ENCODE assay signal across 23 cellular contexts in genomic region chr14:64873506-64874220, GRCh38. TPM values are rescaled to one million over a fixed set of nuclear protein-coding genes. Genes with fewer than 3 reads are reported as not detected.
DNase-seq lines count a peak whose midpoint lies in the region; ATAC-seq, FAIRE-seq and TF ChIP-seq lines count a peak whose summit lies in the region.
"Had no signal": no experiment of that assay in that cellular context is flagged by ENCODE, and none has a peak within 500 bp of the region (broad histone marks: within the 10 kb centered on the region; RNA-seq: fewer than 3 reads in every experiment).

No MANE protein-coding gene starts in this region.

- CTCF ChIA-PET in HEK293 (lab: Yijun Ruan, JAX) (no interaction called here), K562 (lab: Yijun Ruan, JAX; ENCODE audit: low intra/inter-chr PET ratio) (no interaction called here)

- H3K4me2 ChIP-seq in K562 (ENCODE audit: insufficient read depth, low read length) (no peak overlapping the region), mesenchymal stem cell (ENCODE audit: low read length, poor library complexity, severe bottlenecking) (no peak overlapping the region)
- H3K4me2 ChIP-seq: BLaER1 had no signal

- no peak overlapping the region for H3K23ac ChIP-seq in mesenchymal stem cell (ENCODE audit: low read length in 2 of 2)

- H3K4me1 ChIP-seq in HEK293 (ENCODE audit: control insufficient read depth, insufficient read depth, low read length): no peaks in the 10 kb centered on the region
- H3K4me1 ChIP-seq in K562 (replicated peaks in 1 of 2; ENCODE audit: control insufficient read depth in 2 of 2, insufficient read depth in 2 of 2, low read length in 2 of 2): peaks cover 8 to 21% of the 10 kb centered on the region in 2 experiments; a peak in 4 of 5 replicates
- no peaks in the 10 kb centered on the region for H3K4me1 ChIP-seq in mesenchymal stem cell (ENCODE audit: control insufficient read depth, insufficient read depth, low read depth, low read length)
- H3K4me1 ChIP-seq: Peyer's patch had no signal

- in situ Hi-C loops in K562 (cut with MboI): no loop called here

- H3K9me3 ChIP-seq in HEK293 (ENCODE audit: control insufficient read depth, insufficient read depth, low read depth, low read length) (no peaks in the 10 kb centered on the region), K562 (replicated peaks; ENCODE audit: control insufficient read depth, insufficient read depth, low read depth, low read length) (no peaks in the 10 kb centered on the region), mesenchymal stem cell (ENCODE audit: control insufficient read depth, low read length) (peaks cover 9% of the 10 kb centered on the region), WERI-Rb-1 (ENCODE audit: severe bottlenecking) (no peaks in the 10 kb centered on the region)
- H3K9me3 ChIP-seq: Peyer's patch had no signal

- H3K9ac ChIP-seq in K562 (ENCODE audit: insufficient read depth in 1 of 2, low read depth in 2 of 2, low read length in 2 of 2) (no peak overlapping the region), mesenchymal stem cell (ENCODE audit: low read length) (no peak overlapping the region)
- H3K9ac ChIP-seq: BLaER1 had no signal

- 61% methylated on average over 3 of the region's 3 CpGs for WGBS in K562 (ENCODE audit: insufficient coverage, low coverage, missing lambda C conversion rate)
- 57% methylated on average over 3 of the region's 3 CpGs for WGBS in mesenchymal stem cell

- ATAC-seq in K562: no peak
- ATAC-seq in HG03354 (IDR thresholded peaks at IDR 0.05; ENCODE audit: poor library complexity, severe bottlenecking, unreplicated experiment): no peak
- ATAC-seq: CD8-positive, alpha-beta T cell; Right ventricle myocardium inferior had no signal

- H4K91ac ChIP-seq in mesenchymal stem cell (ENCODE audit: low read length): no peak overlapping the region

- no peaks in the 10 kb centered on the region for H4K20me1 ChIP-seq in K562 (replicated peaks; ENCODE audit: control insufficient read depth, insufficient read depth, low read length)
- H4K20me1 ChIP-seq: BLaER1 had no signal

- intact Hi-C loops in K562 (cut with micrococcal nuclease): no loop called here

- TF ChIP-seq CTCF in AG10803 (conservative IDR thresholded peaks at IDR 0.05; ENCODE audit: low read length) (no peak), HEK293 (tag by site-specific recombination; IDR thresholded peaks at IDR 0.05) (no peak), K562 (IDR thresholded peaks at IDR 0.05 in 2 of 3, conservative IDR thresholded peaks at IDR 0.05 in 1 of 3; ENCODE audit: insufficient read depth in 2 of 3, low read depth in 1 of 3, low read length in 3 of 3) (no peak), WERI-Rb-1 (IDR thresholded peaks at IDR 0.05; ENCODE audit: low read depth, low read length) (no peak)

- no peak overlapping the region for H2BK15ac ChIP-seq in mesenchymal stem cell (ENCODE audit: low read depth, poor library complexity, severe bottlenecking)

- H2AFZ ChIP-seq in K562 (ENCODE audit: low read depth, low read length) (no peak overlapping the region), mesenchymal stem cell (ENCODE audit: low read depth, low read length) (no peak overlapping the region)

- no peak overlapping the region for H3K27ac ChIP-seq in HEK293 (ENCODE audit: extremely low read depth, low read depth, low read length)
- no peak overlapping the region for H3K27ac ChIP-seq in K562 (ENCODE audit: extremely low read depth, low read depth, low read length)
- H3K27ac ChIP-seq in mesenchymal stem cell (ENCODE audit: low read length, poor library complexity, severe bottlenecking): no peak overlapping the region
- no peak overlapping the region for H3K27ac ChIP-seq in WERI-Rb-1
- H3K27ac ChIP-seq: BLaER1, HL-60, Peyer's patch had no signal

- TF ChIP-seq RAD21 in K562 (CRISPR knock-in tag; conservative IDR thresholded peaks at IDR 0.05 in 1 of 2, IDR thresholded peaks at IDR 0.05 in 1 of 2): no peak

- no peaks in the 10 kb centered on the region for H3K9me1 ChIP-seq in K562 (ENCODE audit: control insufficient read depth, insufficient read depth, low read length)

- DNase-seq in AG10803 (ENCODE audit: low read depth): peak; percentile 3
- no peak for DNase-seq in K562 (ENCODE audit: extremely low read depth in 1 of 4, low spot score in 3 of 4)
- peak; percentile 12 for DNase-seq in mesenchymal stem cell
- DNase-seq in hypothalamus (lab: John Stamatoyannopoulos, UW): no peak
- no peak for DNase-seq in AML-193 (lab: John Stamatoyannopoulos, UW)
- DNase-seq in WERI-Rb-1: no peak
- DNase-seq: 8988T; Calu3; CD8-positive, alpha-beta T cell; MM.1S; NCI-H1092; NCI-H1436 treated with DMSO at 0.1 percent for 48 hours; NCI-H2029 treated with DMSO at 0.1 percent for 48 hours; NCI-H2171 treated with DMSO at 0.1 percent for 48 hours; NCI-H446; Peyer's patch had no signal

- no peak overlapping the region for H4K8ac ChIP-seq in mesenchymal stem cell (ENCODE audit: low read length)

- H3K79me1 ChIP-seq in mesenchymal stem cell (replicated peaks; ENCODE audit: low read length, poor library complexity, severe bottlenecking): no peaks in the 10 kb centered on the region

- H3K36me3 ChIP-seq in HEK293 (ENCODE audit: control insufficient read depth in 2 of 2, insufficient read depth in 1 of 2, low read length in 2 of 2) (no peaks in the 10 kb centered on the region), K562 (ENCODE audit: control insufficient read depth, insufficient read depth, low read length) (peaks cover 8% of the 10 kb centered on the region), mesenchymal stem cell (ENCODE audit: control insufficient read depth in 1 of 2, insufficient read depth in 2 of 2, low read depth in 1 of 2, low read length in 2 of 2) (no peaks in the 10 kb centered on the region), WERI-Rb-1 (no peaks in the 10 kb centered on the region)
- H3K36me3 ChIP-seq: BLaER1, Peyer's patch had no signal

- no TSS peak for BruUV-seq in K562 (replicated peaks; lab: Mats Ljungman, UMichigan)

- no peak overlapping the region for H2AK5ac ChIP-seq in mesenchymal stem cell (ENCODE audit: low read length, severe bottlenecking)

- POLR2A ChIA-PET in HEK293 (lab: Yijun Ruan, JAX): no interaction called here
- POLR2A ChIA-PET in K562 (lab: Yijun Ruan, JAX): interaction anchor here (1.1 kb wide), 1 partner anchor 26 kb away, joined by 4 read pairs; no protein-coding TSS in a partner anchor

- FAIRE-seq in K562 (lab: Jason Lieb, UNC): no peak

- no peak for TF ChIP-seq POLR2A in K562 (conservative IDR thresholded peaks at IDR 0.05)

- H2BK120ac ChIP-seq in mesenchymal stem cell (ENCODE audit: low read depth, low read length): no peak overlapping the region

- no peak overlapping the region for H3K14ac ChIP-seq in mesenchymal stem cell (ENCODE audit: low read length in 2 of 2)

- no peak overlapping the region for H2BK5ac ChIP-seq in mesenchymal stem cell (ENCODE audit: low read depth, low read length, poor library complexity, severe bottlenecking)

- H3K27me3 ChIP-seq in K562 (ENCODE audit: control insufficient read depth in 2 of 2, insufficient read depth in 2 of 2, low read length in 2 of 2) (no peaks in the 10 kb centered on the region), mesenchymal stem cell (ENCODE audit: control insufficient read depth in 1 of 2, insufficient read depth in 1 of 2, low read length in 2 of 2) (peaks cover 38 to 59% of the 10 kb centered on the region in 2 experiments), WERI-Rb-1 (ENCODE audit: insufficient read depth, low read depth, severe bottlenecking) (no peaks in the 10 kb centered on the region)
- H3K27me3 ChIP-seq: Peyer's patch had no signal

- no peak; the same call in 1 of the 2 replicates for TF ChIP-seq EP300 in K562 (IDR thresholded peaks at IDR 0.05; ENCODE audit: low read length)

- H3K4ac ChIP-seq in mesenchymal stem cell (ENCODE audit: low read depth in 1 of 2, low read length in 2 of 2): no peak overlapping the region

- no peak overlapping the region for H3K4me3 ChIP-seq in AG10803 (ENCODE audit: low read length)
- no peak overlapping the region for H3K4me3 ChIP-seq in HEK293 (ENCODE audit: low read depth, low read length)
- H3K4me3 ChIP-seq in K562: no peak overlapping the region
- no peak overlapping the region for H3K4me3 ChIP-seq in mesenchymal stem cell (ENCODE audit: insufficient read depth in 1 of 2, low read depth in 1 of 2, low read length in 2 of 2)
- no peak overlapping the region for H3K4me3 ChIP-seq in WERI-Rb-1 (ENCODE audit: low read depth, low read length)
- H3K4me3 ChIP-seq: BLaER1, Peyer's patch had no signal

- peaks cover 94% of the 10 kb centered on the region for H3K79me2 ChIP-seq in K562 (ENCODE audit: control insufficient read depth, insufficient read depth, low read length)

- no peak overlapping the region for H3K18ac ChIP-seq in mesenchymal stem cell (ENCODE audit: low read depth in 1 of 2, low read length in 2 of 2)

- H2BK12ac ChIP-seq in mesenchymal stem cell (ENCODE audit: low read length in 2 of 2): no peak overlapping the region

RNA-seq across cellular contexts. Expression of gene SPTB, which starts 6.0 kb away (rescaled TPM):
- total RNA-seq in K562 (2011; cell fraction: chromatin; rRNA removed; ENCODE audit: low replicate concordance): 29.4 and 47.6 TPM in 2 replicates
- 23.7 and 29.7 TPM in 2 replicates for total RNA-seq in K562 (2011; cell fraction: nucleolus; rRNA removed)
- total RNA-seq in K562 (2011; cell fraction: nucleoplasm; rRNA removed): 21.8 and 28.9 TPM in 2 replicates
- 32.9 and 35.4 TPM in 2 replicates for total RNA-seq in K562 (2014; rRNA removed)
- 9.5 and 11.7 TPM in 2 replicates for total RNA-seq in K562 (2014; rRNA removed; fragmentation: Illumina TruSeq; extraction: Trizol)
- total RNA-seq in K562 (2015; rRNA removed; fragmentation: Illumina TruSeq; extraction: Trizol): 10.1 and 11.3 TPM in 2 replicates
- 40.1 and 45.9 TPM in 2 replicates for total RNA-seq in K562 (2021)
- polyA plus RNA-seq in K562 (2011; rRNA removed): 2.0 and 2.8 TPM in 2 replicates
- 2.5 and 4.3 TPM in 2 replicates for polyA plus RNA-seq in K562 (2011; cell fraction: cytosol; rRNA removed)
- polyA plus RNA-seq in K562 (2011; cell fraction: nucleus; rRNA removed): 5.0 and 12.3 TPM in 2 replicates
- polyA plus RNA-seq in K562 (2012): 9.6 and 21.1 TPM in 2 replicates
- polyA plus RNA-seq in K562 (2014; fragmentation: Illumina TruSeq; extraction: Trizol): 19.1 and 23.1 TPM in 2 replicates
- under 1 TPM; 0.21 to 0.28 TPM for polyA plus RNA-seq in K562 (2014; fragmentation: Nextera tagmentation; extraction: Ambion mirVana)
- 16.9 and 17.1 TPM in 2 replicates for polyA plus RNA-seq in K562 (2014; rRNA removed)
- polyA minus RNA-seq in K562 (2011; rRNA and poly(A)+ RNA removed): 3.7 and 6.3 TPM in 2 replicates
- 15.0 and 16.0 TPM in 2 replicates for polyA minus RNA-seq in K562 (2011; cell fraction: cytosol; rRNA and poly(A)+ RNA removed)
- 4.1 and 4.7 TPM in 2 replicates for polyA minus RNA-seq in K562 (2011; cell fraction: nucleus; rRNA and poly(A)+ RNA removed)
- polyA plus RNA-seq in mesenchymal stem cell (2013, experiment 1 of 2): 0.03 TPM
- polyA plus RNA-seq in mesenchymal stem cell (2013, experiment 2 of 2): 0.08 TPM
- total RNA-seq: Calu3; CD8-positive, alpha-beta T cell; LHCN-M2; SK-MEL-5 had no signal

RNA-seq across cellular contexts. Expression of gene CHURC1, which starts 40.6 kb away (rescaled TPM):
- total RNA-seq in K562 (2011; cell fraction: chromatin; rRNA removed; ENCODE audit: low replicate concordance): 20.7 and 44.8 TPM in 2 replicates
- 12.2 and 14.9 TPM in 2 replicates for total RNA-seq in K562 (2011; cell fraction: nucleolus; rRNA removed)
- 36.7 and 52.4 TPM in 2 replicates for total RNA-seq in K562 (2011; cell fraction: nucleoplasm; rRNA removed)
- total RNA-seq in K562 (2014; rRNA removed) (27.3 and 29.6 TPM in 2 replicates), K562 (2014; rRNA removed; fragmentation: Illumina TruSeq; extraction: Trizol) (83.4 and 85.1 TPM in 2 replicates), K562 (2015; rRNA removed; fragmentation: Illumina TruSeq; extraction: Trizol) (42.7 and 45.6 TPM in 2 replicates), K562 (2021) (38.7 and 44.5 TPM in 2 replicates)
- polyA plus RNA-seq in K562 (2011; rRNA removed) (90.3 and 106 TPM in 2 replicates), K562 (2014; fragmentation: Illumina TruSeq; extraction: Trizol) (43.3 and 45.2 TPM in 2 replicates), K562 (2014; fragmentation: Nextera tagmentation; extraction: Ambion mirVana) (100 to 1,000 TPM; 223 to 239 TPM), K562 (2014; rRNA removed) (33.6 and 42.5 TPM in 2 replicates)
- 19.7 and 50.2 TPM in 2 replicates for polyA plus RNA-seq in K562 (2011; cell fraction: cytosol; rRNA removed)
- polyA plus RNA-seq in K562 (2011; cell fraction: nucleus; rRNA removed): 17.4 and 27.1 TPM in 2 replicates
- 24.0 and 41.3 TPM in 2 replicates for polyA plus RNA-seq in K562 (2012)
- 19.0 and 19.5 TPM in 2 replicates for polyA minus RNA-seq in K562 (2011; rRNA and poly(A)+ RNA removed)
- 7.2 and 11.5 TPM in 2 replicates for polyA minus RNA-seq in K562 (2011; cell fraction: cytosol; rRNA and poly(A)+ RNA removed)
- 11.2 and 26.0 TPM in 2 replicates for polyA minus RNA-seq in K562 (2011; cell fraction: nucleus; rRNA and poly(A)+ RNA removed)
- 80.1 TPM for polyA plus RNA-seq in mesenchymal stem cell (2013, experiment 1 of 2)
- 83.0 TPM for polyA plus RNA-seq in mesenchymal stem cell (2013, experiment 2 of 2)

Comparison
In these comparisons a context has a peak if more than half of its experiments do, and no peak if none do; other contexts are left out.
1. DNase-seq: peak in AG10803 (single experiment) and mesenchymal stem cell (single experiment); none in K562 (0 of 4), hypothalamus (0 of 51), AML-193 (0 of 2) and WERI-Rb-1 (single experiment).